Comparison of ENCODE assay signal across 1 cellular context in genomic region chr21:26916799-26917198, GRCh38.
TF ChIP-seq lines count a peak whose summit lies in the region.

No MANE protein-coding gene starts in this region.

TF ChIP-seq in IMR-90, 13 proteins besides CTCF, POLR2A, EP300 and RAD21 (continued from another document):
- no peak for TF ChIP-seq USF2 (IDR thresholded peaks at IDR 0.05; ENCODE audit: low read depth, low read length)
- no peak for TF ChIP-seq MAZ (IDR thresholded peaks at IDR 0.05; ENCODE audit: borderline replicate concordance, low read depth, low read length)
- no peak for TF ChIP-seq MXI1 (IDR thresholded peaks at IDR 0.05; ENCODE audit: borderline replicate concordance, low read depth, low read length)
